In the genomic region with DNA sequence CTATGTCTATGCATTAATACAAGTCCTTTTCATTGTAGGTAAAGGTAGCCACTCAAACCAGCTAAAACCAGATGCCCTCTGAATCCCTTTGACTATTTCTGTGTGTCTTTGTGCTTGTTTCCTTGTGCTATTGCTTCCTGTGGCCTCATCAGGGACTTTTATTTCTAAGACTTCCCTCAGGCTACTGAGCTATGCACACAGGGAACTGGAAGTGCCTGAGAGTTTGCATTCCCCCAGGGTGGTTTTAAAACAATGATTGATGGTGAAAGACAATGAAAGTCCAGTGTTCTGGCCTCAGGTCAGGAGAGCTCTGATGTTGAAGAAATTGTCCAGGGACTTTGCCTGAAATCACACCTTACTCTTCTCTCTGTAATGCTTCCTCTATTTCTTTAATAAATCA, we compare ENCODE assay signal across 17 cellular contexts.
A peak's percentile ranks its signal among the peaks of the same experiment; 100 is the strongest.
DNase-seq lines count a peak whose midpoint lies in the region; ATAC-seq and TF ChIP-seq lines count a peak whose summit lies in the region.
"Had no signal": no experiment of that assay in that cellular context is flagged by ENCODE, and none has a peak within 500 bp of the region (broad histone marks: within the 10 kb centered on the region; RNA-seq: fewer than 3 reads in every experiment).

No MANE protein-coding gene starts in this region.

- no peaks in the 10 kb centered on the region for H3K4me1 ChIP-seq in breast epithelium
- H3K4me1 ChIP-seq: SJCRH30 had no signal

- intact Hi-C loops in MCF 10A (cut with micrococcal nuclease): no loop called here
- intact Hi-C loops in breast epithelium (cut with DNase I; ENCODE audit: low total_unique reads): no loop called here

- no peak for TF ChIP-seq CTCF in MCF 10A (IDR thresholded peaks at IDR 0.05; ENCODE audit: unreplicated experiment)
- TF ChIP-seq CTCF in breast epithelium (IDR thresholded peaks at IDR 0.05): no peak
- TF ChIP-seq CTCF in WTC11 (IDR thresholded peaks at IDR 0.05): no peak

- no peak overlapping the region for H3K27ac Mint-ChIP-seq in MCF 10A (ENCODE audit: low read depth, unreplicated experiment)
- H3K27ac Mint-ChIP-seq in WTC11: peak overlapping the region; percentile 19; the same call in 1 of the 2 replicates

- H3K9me3 Mint-ChIP-seq in MCF 10A (ENCODE audit: unreplicated experiment) (peaks cover 8% of the 10 kb centered on the region), WTC11 (peaks cover 33% of the 10 kb centered on the region)

- POLR2A ChIA-PET in MCF 10A (lab: Yijun Ruan, JAX) (no interaction called here), WTC11 (lab: Charles Lee) (interaction anchor here (0.6 kb wide), 2 partner anchors 112 to 690 kb away, joined by 4 to 9 read pairs; no protein-coding TSS in a partner anchor)

- no peaks in the 10 kb centered on the region for H3K27me3 ChIP-seq in breast epithelium
- H3K27me3 ChIP-seq: BLaER1 treated with 17β-estradiol and CSF1 and Interleukin-3, amounts not matched to agents 10 nM and 100 nM had no signal

- CTCF ChIA-PET in MCF 10A (lab: Yijun Ruan, JAX) (no interaction called here), WTC11 (lab: Charles Lee) (no interaction called here)

- TF ChIP-seq POLR2A in breast epithelium (IDR thresholded peaks at IDR 0.05): no peak

- H3K4me3 Mint-ChIP-seq in MCF 10A (ENCODE audit: unreplicated experiment) (no peak overlapping the region), WTC11 (no peak overlapping the region)
- H3K4me3 Mint-ChIP-seq: H9 had no signal

- H3K27ac ChIP-seq in breast epithelium: no peak overlapping the region
- H3K27ac ChIP-seq: BLaER1 treated with 17β-estradiol and CSF1 and Interleukin-3, amounts not matched to agents 10 nM and 100 nM; HL-60; SJCRH30 had no signal

- H3K36me3 ChIP-seq in breast epithelium: no peaks in the 10 kb centered on the region
- H3K36me3 ChIP-seq: BLaER1 treated with 17β-estradiol and CSF1 and Interleukin-3, amounts not matched to agents 10 nM and 100 nM; SJCRH30 had no signal

- H3K27me3 Mint-ChIP-seq in MCF 10A (ENCODE audit: insufficient read depth, unreplicated experiment) (no peaks in the 10 kb centered on the region), WTC11 (ENCODE audit: low read depth) (peaks cover 3% of the 10 kb centered on the region; the same call in 1 of the 2 replicates)

- H3K4me1 Mint-ChIP-seq in MCF 10A (ENCODE audit: insufficient read depth, unreplicated experiment) (no peaks in the 10 kb centered on the region), WTC11 (peaks cover 13% of the 10 kb centered on the region)

- BruUV-seq in MCF 10A (replicated peaks; lab: Mats Ljungman, UMichigan): no TSS peak

- no peak overlapping the region for H3K4me3 ChIP-seq in breast epithelium
- H3K4me3 ChIP-seq: BLaER1 treated with 17β-estradiol and CSF1 and Interleukin-3, amounts not matched to agents 10 nM and 100 nM; SJCRH30 had no signal

- H3K36me3 Mint-ChIP-seq in MCF 10A (ENCODE audit: insufficient read depth, unreplicated experiment) (no peaks in the 10 kb centered on the region), WTC11 (peaks cover 12% of the 10 kb centered on the region)

- peaks cover 0 to 12% of the 10 kb centered on the region in 2 donors for H3K9me3 ChIP-seq in breast epithelium
- H3K9me3 ChIP-seq: SJCRH30 had no signal

- DNase-seq in MCF 10A (ENCODE audit: unreplicated experiment) (peak; percentile 3), breast epithelium (ENCODE audit: low spot score in 2 of 2) (no peak), WTC11 (ENCODE audit: low spot score) (no peak), kidney tubule cell (ENCODE audit: low spot score) (peak; percentile 39), NCI-H1105 treated with DMSO at 0.1 percent for 48 hours (lab: John Stamatoyannopoulos, UW) (no peak)
- DNase-seq in stimulated activated CD4-positive, alpha-beta T cell treated with anti-CD3 and anti-CD28 coated beads, Interleukin-2, amount 100 ng/mL, for 24 hours: no peak
- DNase-seq: 8988T, H9, NCI-H1436, NCI-H2029 treated with DMSO at 0.1 percent for 48 hours, NCI-H2227 treated with DMSO at 0.1 percent for 48 hours, NCI-H526, SJCRH30 had no signal

- ATAC-seq in WTC11 (peak; percentile 86), HG03025 (IDR thresholded peaks at IDR 0.05; ENCODE audit: low FRiP score, unreplicated experiment) (no peak), HG02973 (IDR thresholded peaks at IDR 0.05; ENCODE audit: unreplicated experiment) (no peak)

TF ChIP-seq in WTC11, 78 proteins besides CTCF, POLR2A, EP300 and RAD21:
- no peak for TF ChIP-seq FOXP1 (CRISPR knock-in tag; IDR thresholded peaks at IDR 0.05; ENCODE audit: borderline replicate concordance)
- TF ChIP-seq RORB (CRISPR knock-in tag; IDR thresholded peaks at IDR 0.05): no peak
TF ChIP-seq in WTC11: peak in this region for 0.

Comparison
In these comparisons a context has a peak if more than half of its experiments do, and no peak if none do; other contexts are left out.
1. DNase-seq: peak in MCF 10A (single experiment) and kidney tubule cell (single experiment); none in breast epithelium (0 of 2), WTC11 (single experiment), NCI-H1105 treated with DMSO at 0.1 percent for 48 hours (single experiment) and stimulated activated CD4-positive, alpha-beta T cell treated with anti-CD3 and anti-CD28 coated beads, Interleukin-2, amount 100 ng/mL, for 24 hours (0 of 2).